9 cellular contexts compared by ENCODE assay signal in the genomic region with DNA sequence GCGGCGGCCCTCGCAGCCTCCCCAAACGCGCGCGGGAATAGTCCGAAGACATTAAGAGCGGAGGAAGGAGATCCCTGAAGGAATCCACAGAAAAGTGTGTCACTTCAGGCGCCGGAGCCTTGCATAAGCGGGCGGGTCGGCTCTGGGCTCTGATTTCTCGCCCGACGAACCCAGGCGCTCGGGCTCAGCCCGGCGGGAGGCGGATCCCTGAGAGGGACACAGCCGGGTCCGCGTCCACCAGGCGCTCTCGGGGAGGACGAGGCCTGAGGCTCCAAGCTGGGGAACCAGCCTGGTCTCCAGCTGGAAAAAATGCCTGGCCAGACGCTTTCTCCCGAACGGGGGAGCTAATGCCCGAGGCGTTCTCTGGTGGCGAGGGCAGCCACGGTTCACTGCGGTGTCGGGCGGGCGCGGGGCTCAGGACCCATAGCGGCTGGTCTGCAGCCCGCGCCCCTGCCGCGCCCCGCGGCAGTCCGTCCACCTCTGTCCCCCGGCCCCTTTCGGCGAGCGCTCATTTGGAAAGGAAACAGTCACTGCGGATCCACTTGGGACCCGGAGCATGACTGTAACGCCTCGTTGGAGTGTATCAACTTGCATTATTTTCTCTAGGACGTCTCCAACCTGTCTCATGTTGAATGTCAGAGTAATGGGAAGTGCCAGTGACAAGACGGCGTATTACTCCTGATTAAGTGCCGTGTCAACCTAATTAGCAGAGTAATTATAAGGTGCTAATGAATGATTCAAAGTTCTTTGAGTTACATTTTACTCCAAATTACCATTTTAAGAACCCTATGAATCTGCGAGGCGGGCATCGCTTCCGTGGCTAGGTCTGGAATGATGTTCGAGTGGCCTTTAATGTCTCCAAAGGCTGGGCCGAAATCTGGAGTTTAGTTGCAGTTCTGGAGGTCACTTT. TPM values are rescaled to one million over a fixed set of nuclear protein-coding genes. Genes with fewer than 3 reads are reported as not detected.
DNase-seq lines count a peak whose midpoint lies in the region; ATAC-seq lines count a peak whose summit lies in the region.
"Had no signal": no experiment of that assay in that cellular context is flagged by ENCODE, and none has a peak within 500 bp of the region (broad histone marks: within the 10 kb centered on the region; RNA-seq: fewer than 3 reads in every experiment).

No MANE protein-coding gene starts in this region.

- no peaks in the 10 kb centered on the region for H3K9me3 Mint-ChIP-seq in T-helper 1 cell treated with Interleukin-12 subunit alpha and Interleukin-12 subunit beta and Interleukin-4 antibody, amounts not matched to agents 30 μg/mL and 1 μg/mL, for 36 hours
- no peaks in the 10 kb centered on the region for H3K9me3 Mint-ChIP-seq in activated CD4-positive, alpha-beta memory T cell treated with anti-CD3 and anti-CD28 coated beads, Interleukin-2, amount 10 ng/mL, durations not matched to agents 7 days and 5 days
- peaks cover 3 to 15% of the 10 kb centered on the region in 2 donors for H3K9me3 Mint-ChIP-seq in stimulated activated naive B cell treated with anti-CD40 and anti-IgM and Interleukin-4, amounts not matched to agents 10 μg/mL and 1 μg/mL and 100 μg/mL, for 72 hours

- H3K4me3 ChIP-seq in iPS-18c (ENCODE audit: insufficient read depth, low read depth, low read length) = peak overlapping the region; percentile 45; the same call in 1 of the 2 replicates

- ATAC-seq in stimulated activated naive B cell treated with anti-CD40 and anti-IgM and Interleukin-4, amounts not matched to agents 10 μg/mL and 1 μg/mL and 100 μg/mL, for 72 hours (replicated peaks) = no peak
- ATAC-seq in HG02981 (IDR thresholded peaks at IDR 0.05; ENCODE audit: unreplicated experiment) = no peak

- CTCF ChIA-PET in activated CD4-positive, alpha-beta memory T cell treated with anti-CD3 and anti-CD28 coated beads, Interleukin-2, amount 10 ng/mL, durations not matched to agents 7 days and 5 days (lab: Charles Lee) = interaction anchor here (1.1 kb wide), 1 partner anchor 447 kb away, joined by 6 read pairs; no protein-coding TSS in a partner anchor

- peaks cover 23% of the 10 kb centered on the region for H3K4me1 Mint-ChIP-seq in T-helper 1 cell treated with Interleukin-12 subunit alpha and Interleukin-12 subunit beta and Interleukin-4 antibody, amounts not matched to agents 30 μg/mL and 1 μg/mL, for 36 hours (ENCODE audit: low read depth)
- H3K4me1 Mint-ChIP-seq in activated CD4-positive, alpha-beta memory T cell treated with anti-CD3 and anti-CD28 coated beads, Interleukin-2, amount 10 ng/mL, durations not matched to agents 7 days and 5 days = peaks cover 25% of the 10 kb centered on the region
- peaks cover 23 to 50% of the 10 kb centered on the region in 2 donors for H3K4me1 Mint-ChIP-seq in stimulated activated naive B cell treated with anti-CD40 and anti-IgM and Interleukin-4, amounts not matched to agents 10 μg/mL and 1 μg/mL and 100 μg/mL, for 72 hours

- H3K36me3 Mint-ChIP-seq in T-helper 1 cell treated with Interleukin-12 subunit alpha and Interleukin-12 subunit beta and Interleukin-4 antibody, amounts not matched to agents 30 μg/mL and 1 μg/mL, for 36 hours (ENCODE audit: low read depth) = peaks cover 17% of the 10 kb centered on the region
- H3K36me3 Mint-ChIP-seq in activated CD4-positive, alpha-beta memory T cell treated with anti-CD3 and anti-CD28 coated beads, Interleukin-2, amount 10 ng/mL, durations not matched to agents 7 days and 5 days (ENCODE audit: low read depth) = peaks cover 26% of the 10 kb centered on the region
- peaks cover 15 to 35% of the 10 kb centered on the region in 2 donors for H3K36me3 Mint-ChIP-seq in stimulated activated naive B cell treated with anti-CD40 and anti-IgM and Interleukin-4, amounts not matched to agents 10 μg/mL and 1 μg/mL and 100 μg/mL, for 72 hours

- H3K9me3 ChIP-seq in iPS-18c (ENCODE audit: control insufficient read depth, insufficient read depth, low read length) = no peaks in the 10 kb centered on the region
- H3K9me3 ChIP-seq: prostate gland had no signal

- peaks cover 91% of the 10 kb centered on the region for H3K27me3 Mint-ChIP-seq in T-helper 1 cell treated with Interleukin-12 subunit alpha and Interleukin-12 subunit beta and Interleukin-4 antibody, amounts not matched to agents 30 μg/mL and 1 μg/mL, for 36 hours (ENCODE audit: low read depth)
- H3K27me3 Mint-ChIP-seq in activated CD4-positive, alpha-beta memory T cell treated with anti-CD3 and anti-CD28 coated beads, Interleukin-2, amount 10 ng/mL, durations not matched to agents 7 days and 5 days = peaks cover 87% of the 10 kb centered on the region
- H3K27me3 Mint-ChIP-seq in stimulated activated naive B cell treated with anti-CD40 and anti-IgM and Interleukin-4, amounts not matched to agents 10 μg/mL and 1 μg/mL and 100 μg/mL, for 72 hours = peaks cover 76 to 93% of the 10 kb centered on the region in 2 donors

- H3K27ac Mint-ChIP-seq in T-helper 1 cell treated with Interleukin-12 subunit alpha and Interleukin-12 subunit beta and Interleukin-4 antibody, amounts not matched to agents 30 μg/mL and 1 μg/mL, for 36 hours = peak overlapping the region; percentile 73
- H3K27ac Mint-ChIP-seq in activated CD4-positive, alpha-beta memory T cell treated with anti-CD3 and anti-CD28 coated beads, Interleukin-2, amount 10 ng/mL, durations not matched to agents 7 days and 5 days = peak overlapping the region; percentile 75
- peak overlapping the region; percentile 95 for H3K27ac Mint-ChIP-seq in stimulated activated naive B cell treated with anti-CD40 and anti-IgM and Interleukin-4, amounts not matched to agents 10 μg/mL and 1 μg/mL and 100 μg/mL, for 72 hours

- POLR2A ChIA-PET in activated CD4-positive, alpha-beta memory T cell treated with anti-CD3 and anti-CD28 coated beads, Interleukin-2, amount 10 ng/mL, durations not matched to agents 7 days and 5 days (lab: Charles Lee) = no interaction called here

- peak overlapping the region; percentile 41 for H3K4me3 Mint-ChIP-seq in T-helper 1 cell treated with Interleukin-12 subunit alpha and Interleukin-12 subunit beta and Interleukin-4 antibody, amounts not matched to agents 30 μg/mL and 1 μg/mL, for 36 hours
- peak overlapping the region; percentile 50 for H3K4me3 Mint-ChIP-seq in activated CD4-positive, alpha-beta memory T cell treated with anti-CD3 and anti-CD28 coated beads, Interleukin-2, amount 10 ng/mL, durations not matched to agents 7 days and 5 days
- peak overlapping the region; percentile 83 to 84 for H3K4me3 Mint-ChIP-seq in stimulated activated naive B cell treated with anti-CD40 and anti-IgM and Interleukin-4, amounts not matched to agents 10 μg/mL and 1 μg/mL and 100 μg/mL, for 72 hours

- DNase-seq in T-helper 1 cell = no peak
- DNase-seq in activated CD4-positive, alpha-beta memory T cell treated with anti-CD3 and anti-CD28 coated beads, Interleukin-2, amount 10 ng/mL, durations not matched to agents 7 days and 5 days = no peak
- DNase-seq in stimulated activated naive B cell treated with anti-CD40 and anti-IgM and Interleukin-4, amounts not matched to agents 10 μg/mL and 1 μg/mL and 100 μg/mL, for 72 hours = no peak
- no peak for DNase-seq in stimulated activated CD4-positive, alpha-beta T cell treated with anti-CD3 and anti-CD28 coated beads, Interleukin-4, amount 100 ng/mL, for 4 hours
- no peak for DNase-seq in NCI-H2171 treated with DMSO at 0.1 percent for 48 hours (lab: John Stamatoyannopoulos, UW)

RNA-seq across cellular contexts. Expression of a gene that starts 1.6 kb away (rescaled TPM):
- total RNA-seq in activated CD4-positive, alpha-beta memory T cell treated with anti-CD3 and anti-CD28 coated beads, Interleukin-2, amount 10 ng/mL, durations not matched to agents 7 days and 5 days = not detected
